ENCODE assay signal across 9 cellular contexts in genomic region chr11:12410006-12410728, GRCh38.
A peak's percentile ranks its signal among the peaks of the same experiment; 100 is the strongest.
DNase-seq lines count a peak whose midpoint lies in the region; ATAC-seq and TF ChIP-seq lines count a peak whose summit lies in the region.
"Had no signal": no experiment of that assay in that cellular context is flagged by ENCODE, and none has a peak within 500 bp of the region (broad histone marks: within the 10 kb centered on the region; RNA-seq: fewer than 3 reads in every experiment).

No MANE protein-coding gene starts in this region.

- H3K9me2 ChIP-seq in Loucy (replicated peaks; ENCODE audit: low read depth, low read length) = no peaks in the 10 kb centered on the region

- no peak overlapping the region for H3K9ac ChIP-seq in Loucy (ENCODE audit: low read depth, low read length, poor library complexity, severe bottlenecking)
- no peak overlapping the region for H3K9ac ChIP-seq in mucosa of rectum (ENCODE audit: low read depth in 1 of 2, low read length in 2 of 2)

- peak overlapping the region; percentile 22 for H3K4me3 ChIP-seq in AG10803 (ENCODE audit: low read length)
- no peak overlapping the region for H3K4me3 ChIP-seq in Loucy (ENCODE audit: low read length, poor library complexity, severe bottlenecking)
- H3K4me3 ChIP-seq in mucosa of rectum (ENCODE audit: low read length in 2 of 2) = no peak overlapping the region
- H3K4me3 ChIP-seq in effector memory CD4-positive, alpha-beta T cell (ENCODE audit: insufficient read depth, low read depth, low read length, poor library complexity, severe bottlenecking) = no peak overlapping the region
- H3K4me3 ChIP-seq: GM12878 had no signal

- no peaks in the 10 kb centered on the region for H3K79me2 ChIP-seq in Loucy (ENCODE audit: insufficient read depth, low read length)

- H3K27me3 ChIP-seq in Loucy (ENCODE audit: insufficient read depth, low read length, poor library complexity, severe bottlenecking) (no peaks in the 10 kb centered on the region), mucosa of rectum (ENCODE audit: control insufficient read depth in 2 of 2, insufficient read depth in 2 of 2, low read length in 2 of 2) (no peaks in the 10 kb centered on the region)
- no peaks in the 10 kb centered on the region for H3K27me3 ChIP-seq in effector memory CD4-positive, alpha-beta T cell (replicated peaks; ENCODE audit: control insufficient read depth, insufficient read depth, low read length, poor library complexity, severe bottlenecking)

- no peak overlapping the region for H3K4me2 ChIP-seq in Loucy (ENCODE audit: low read depth, low read length, poor library complexity, severe bottlenecking)

- H3K36me3 ChIP-seq in Loucy (ENCODE audit: insufficient read depth, low read length) (no peaks in the 10 kb centered on the region), mucosa of rectum (ENCODE audit: control insufficient read depth in 2 of 2, insufficient read depth in 2 of 2, low read length in 2 of 2) (no peaks in the 10 kb centered on the region)
- no peaks in the 10 kb centered on the region for H3K36me3 ChIP-seq in effector memory CD4-positive, alpha-beta T cell (ENCODE audit: control insufficient read depth, insufficient read depth, low read length)

- H3K4me1 ChIP-seq in Loucy (ENCODE audit: insufficient read depth, low read length, poor library complexity, severe bottlenecking) = no peaks in the 10 kb centered on the region
- peaks cover 2 to 5% of the 10 kb centered on the region in 2 donors for H3K4me1 ChIP-seq in mucosa of rectum (ENCODE audit: control insufficient read depth in 2 of 2, insufficient read depth in 2 of 2, low read length in 2 of 2)
- no peaks in the 10 kb centered on the region for H3K4me1 ChIP-seq in effector memory CD4-positive, alpha-beta T cell (ENCODE audit: control insufficient read depth, insufficient read depth, low read length, poor library complexity, severe bottlenecking)

- TF ChIP-seq CTCF in AG10803 (conservative IDR thresholded peaks at IDR 0.05; ENCODE audit: low read length) (peak; percentile 51), Loucy (conservative IDR thresholded peaks at IDR 0.05; ENCODE audit: low read length) (peak; percentile 35)

- H3F3A ChIP-seq in Loucy (ENCODE audit: low read depth) = no peaks in the 10 kb centered on the region

- peak overlapping the region; percentile 63 to 72 for H3K27ac ChIP-seq in mucosa of rectum (ENCODE audit: low read depth in 2 of 2, low read length in 2 of 2)
- H3K27ac ChIP-seq in effector memory CD4-positive, alpha-beta T cell (ENCODE audit: insufficient read depth, low read length, poor library complexity, severe bottlenecking) = no peak overlapping the region

- no peaks in the 10 kb centered on the region for H4K20me1 ChIP-seq in Loucy (ENCODE audit: insufficient read depth, low read length, poor library complexity, severe bottlenecking)

- H2AFZ ChIP-seq in Loucy (ENCODE audit: low read length) = no peak overlapping the region

- ATAC-seq in GM21381 (IDR thresholded peaks at IDR 0.05; ENCODE audit: unreplicated experiment) = no peak
- ATAC-seq in HG03378 (IDR thresholded peaks at IDR 0.05; ENCODE audit: unreplicated experiment) = no peak
- no peak for ATAC-seq in GM19328 (IDR thresholded peaks at IDR 0.05; ENCODE audit: unreplicated experiment)
- ATAC-seq: GM12878 had no signal

- no peaks in the 10 kb centered on the region for H3K9me3 ChIP-seq in Loucy (ENCODE audit: insufficient read depth, low read depth, low read length)
- no peaks in the 10 kb centered on the region for H3K9me3 ChIP-seq in mucosa of rectum (ENCODE audit: control insufficient read depth in 2 of 2, low read length in 2 of 2)
- H3K9me3 ChIP-seq in effector memory CD4-positive, alpha-beta T cell (ENCODE audit: control insufficient read depth, low read length) = no peaks in the 10 kb centered on the region

- DNase-seq in AG10803 (ENCODE audit: low read depth) (peak; percentile 78), dedifferentiated amniotic fluid mesenchymal stem cell (ENCODE audit: extremely low spot score) (peak; percentile 58)
- no peak for DNase-seq in effector memory CD4-positive, alpha-beta T cell

Comparison
In these comparisons a context has a peak if more than half of its experiments do, and no peak if none do; other contexts are left out.
1. DNase-seq: peak in AG10803 (single experiment) and dedifferentiated amniotic fluid mesenchymal stem cell (single experiment); none in effector memory CD4-positive, alpha-beta T cell (0 of 3).